33 cellular contexts compared by ENCODE assay signal in genomic region chr11:72872012-72872411, GRCh38.
"Had no signal": no experiment of that assay in that cellular context is flagged by ENCODE, and none has a peak within 500 bp of the region (broad histone marks: within the 10 kb centered on the region; RNA-seq: fewer than 3 reads in every experiment).

No MANE protein-coding gene starts in this region.

- H2AFZ ChIP-seq: PC-9 had no signal

- H3K4me2 ChIP-seq: PC-9 had no signal

- H3K4me3 Mint-ChIP-seq: activated CD4-positive, alpha-beta memory T cell treated with anti-CD3 and anti-CD28 coated beads, Interleukin-2, amount 10 ng/mL, durations not matched to agents 7 days and 5 days; activated CD8-positive, alpha-beta memory T cell treated with anti-CD3 and anti-CD28 coated beads, Interleukin-2, amount 10 ng/mL, durations not matched to agents 7 days and 5 days; activated naive CD8-positive, alpha-beta T cell; activated naive CD8-positive, alpha-beta T cell treated with anti-CD3 and anti-CD28 coated beads, Interleukin-2, amount 50 U/mL, for 24 hours; brain; T-cell; T-helper 17 cell had no signal

- H3K27me3 Mint-ChIP-seq: activated CD4-positive, alpha-beta memory T cell treated with anti-CD3 and anti-CD28 coated beads, Interleukin-2, amount 10 ng/mL, durations not matched to agents 7 days and 5 days; activated CD8-positive, alpha-beta memory T cell treated with anti-CD3 and anti-CD28 coated beads, Interleukin-2, amount 10 ng/mL, durations not matched to agents 7 days and 5 days; activated naive CD8-positive, alpha-beta T cell; activated naive CD8-positive, alpha-beta T cell treated with anti-CD3 and anti-CD28 coated beads, Interleukin-2, amount 50 U/mL, for 24 hours; brain; T-cell; T-helper 17 cell had no signal

- H3K4me3 ChIP-seq: PC-9 had no signal

- H3K9me3 Mint-ChIP-seq: activated CD4-positive, alpha-beta memory T cell treated with anti-CD3 and anti-CD28 coated beads, Interleukin-2, amount 10 ng/mL, durations not matched to agents 7 days and 5 days; activated naive CD8-positive, alpha-beta T cell treated with anti-CD3 and anti-CD28 coated beads, Interleukin-2, amount 50 U/mL, for 24 hours; activated T-helper 2 cell treated with anti-CD3 and anti-CD28 coated beads, Interferon-gamma antibody, Interleukin-2, Interleukin-4, amounts not matched to agents 10 μg/mL and 5 μg/mL and 100 μg/mL, durations not matched to agents 14 hours and 24 hours and 36 hours; T-cell had no signal

- DNase-seq: activated CD4-positive, alpha-beta memory T cell treated with anti-CD3 and anti-CD28 coated beads, Interleukin-2, amount 10 ng/mL, durations not matched to agents 7 days and 5 days; activated CD4-positive, alpha-beta T cell treated with anti-CD3 and anti-CD28 coated beads for 1 hour; activated CD4-positive, alpha-beta T cell treated with anti-CD3 and anti-CD28 coated beads for 48 hours; activated CD4-positive, CD25-positive, alpha-beta regulatory T cell; activated CD8-positive, alpha-beta memory T cell treated with anti-CD3 and anti-CD28 coated beads for 24 hours; activated CD8-positive, alpha-beta memory T cell treated with anti-CD3 and anti-CD28 coated beads, Interleukin-2, amount 10 ng/mL, durations not matched to agents 7 days and 5 days; activated CD8-positive, alpha-beta memory T cell treated with anti-CD3 and anti-CD28 coated beads, Interleukin-2, amount 50 U/mL, for 48 hours; activated gamma-delta T cell; activated naive CD4-positive, alpha-beta T cell treated with Interleukin-2 at 50 U/mL for 16 hours; activated naive CD8-positive, alpha-beta T cell treated with anti-CD3 and anti-CD28 coated beads, Interleukin-2, amount 50 U/mL, for 24 hours; anterior cingulate cortex; caudate nucleus; NCI-H1092 treated with DMSO at 0.1 percent for 48 hours; NCI-H1417; NCI-H146; NCI-H187; NCI-H2029 treated with DMSO at 0.1 percent for 48 hours; NCI-H2107; NCI-H2171; NCI-H510A; NCI-H526; NCI-H748 treated with DMSO at 0.1 percent for 48 hours; NK-92 treated with Interleukin-12 subunit alpha and Interleukin-12 subunit beta, amount 100 ng/mL, for 24 hours; PC-9; SIG-M5; T-cell; T-helper 17 cell; T-helper 9 cell; WERI-Rb-1 had no signal

- H3K27ac Mint-ChIP-seq: activated CD4-positive, alpha-beta memory T cell treated with anti-CD3 and anti-CD28 coated beads, Interleukin-2, amount 10 ng/mL, durations not matched to agents 7 days and 5 days; activated naive CD8-positive, alpha-beta T cell; activated naive CD8-positive, alpha-beta T cell treated with anti-CD3 and anti-CD28 coated beads, Interleukin-2, amount 50 U/mL, for 24 hours; activated T-helper 2 cell treated with anti-CD3 and anti-CD28 coated beads, Interferon-gamma antibody, Interleukin-2, Interleukin-4, amounts not matched to agents 10 μg/mL and 5 μg/mL and 100 μg/mL, durations not matched to agents 14 hours and 24 hours and 36 hours; T-cell had no signal

- H3K27ac ChIP-seq: PC-9, RWPE1, WERI-Rb-1 had no signal
